Comparison of ENCODE assay signal across 1 cellular context in the genomic region with DNA sequence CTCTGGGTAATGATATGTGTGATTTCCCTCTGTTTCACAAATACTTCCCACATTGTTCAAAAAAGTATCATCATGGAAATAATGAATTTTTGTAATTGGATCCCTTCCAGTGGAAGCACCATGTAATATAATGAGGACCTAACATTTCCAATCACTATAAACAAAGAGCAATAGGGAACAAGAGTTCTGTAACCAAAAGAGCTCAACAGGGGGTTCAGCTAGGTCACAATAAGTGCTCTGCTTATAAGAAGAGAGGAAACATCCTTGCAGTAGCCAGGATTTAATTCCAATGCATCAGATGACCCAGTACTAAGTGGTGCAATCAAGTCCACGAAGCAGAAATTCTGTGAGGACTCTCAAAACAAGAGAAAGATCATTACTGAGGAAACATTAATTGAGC.
TF ChIP-seq lines count a peak whose summit lies in the region.

No MANE protein-coding gene starts in this region.

TF ChIP-seq in WTC11, 78 proteins besides CTCF, POLR2A, EP300 and RAD21 (continued from another document):
- TF ChIP-seq CBFB (CRISPR knock-in tag; IDR thresholded peaks at IDR 0.05; ENCODE audit: low read depth) (no peak), JUN (CRISPR knock-in tag; IDR thresholded peaks at IDR 0.05) (no peak), PRRX2 (CRISPR knock-in tag; IDR thresholded peaks at IDR 0.05) (no peak), ZNF416 (CRISPR knock-in tag; IDR thresholded peaks at IDR 0.05) (no peak), SP1 (CRISPR knock-in tag; conservative IDR thresholded peaks at IDR 0.05) (no peak), ELF4 (CRISPR knock-in tag; IDR thresholded peaks at IDR 0.05; ENCODE audit: low read depth) (no peak), ZNF263 (CRISPR knock-in tag; IDR thresholded peaks at IDR 0.05; ENCODE audit: low read depth) (no peak), TEAD1 (CRISPR knock-in tag; IDR thresholded peaks at IDR 0.05) (no peak)
- TF ChIP-seq, protein P1, sequence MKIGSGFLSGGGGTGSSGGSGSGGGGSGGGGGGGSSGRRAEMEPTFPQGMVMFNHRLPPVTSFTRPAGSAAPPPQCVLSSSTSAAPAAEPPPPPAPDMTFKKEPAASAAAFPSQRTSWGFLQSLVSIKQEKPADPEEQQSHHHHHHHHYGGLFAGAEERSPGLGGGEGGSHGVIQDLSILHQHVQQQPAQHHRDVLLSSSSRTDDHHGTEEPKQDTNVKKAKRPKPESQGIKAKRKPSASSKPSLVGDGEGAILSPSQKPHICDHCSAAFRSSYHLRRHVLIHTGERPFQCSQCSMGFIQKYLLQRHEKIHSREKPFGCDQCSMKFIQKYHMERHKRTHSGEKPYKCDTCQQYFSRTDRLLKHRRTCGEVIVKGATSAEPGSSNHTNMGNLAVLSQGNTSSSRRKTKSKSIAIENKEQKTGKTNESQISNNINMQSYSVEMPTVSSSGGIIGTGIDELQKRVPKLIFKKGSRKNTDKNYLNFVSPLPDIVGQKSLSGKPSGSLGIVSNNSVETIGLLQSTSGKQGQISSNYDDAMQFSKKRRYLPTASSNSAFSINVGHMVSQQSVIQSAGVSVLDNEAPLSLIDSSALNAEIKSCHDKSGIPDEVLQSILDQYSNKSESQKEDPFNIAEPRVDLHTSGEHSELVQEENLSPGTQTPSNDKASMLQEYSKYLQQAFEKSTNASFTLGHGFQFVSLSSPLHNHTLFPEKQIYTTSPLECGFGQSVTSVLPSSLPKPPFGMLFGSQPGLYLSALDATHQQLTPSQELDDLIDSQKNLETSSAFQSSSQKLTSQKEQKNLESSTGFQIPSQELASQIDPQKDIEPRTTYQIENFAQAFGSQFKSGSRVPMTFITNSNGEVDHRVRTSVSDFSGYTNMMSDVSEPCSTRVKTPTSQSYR (CRISPR knock-in tag; IDR thresholded peaks at IDR 0.05): no peak
- TF ChIP-seq, protein P2, sequence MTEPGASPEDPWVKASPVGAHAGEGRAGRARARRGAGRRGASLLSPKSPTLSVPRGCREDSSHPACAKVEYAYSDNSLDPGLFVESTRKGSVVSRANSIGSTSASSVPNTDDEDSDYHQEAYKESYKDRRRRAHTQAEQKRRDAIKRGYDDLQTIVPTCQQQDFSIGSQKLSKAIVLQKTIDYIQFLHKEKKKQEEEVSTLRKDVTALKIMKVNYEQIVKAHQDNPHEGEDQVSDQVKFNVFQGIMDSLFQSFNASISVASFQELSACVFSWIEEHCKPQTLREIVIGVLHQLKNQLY (CRISPR knock-in tag; IDR thresholded peaks at IDR 0.05): no peak
